8 cellular contexts compared by ENCODE assay signal in the genomic region with DNA sequence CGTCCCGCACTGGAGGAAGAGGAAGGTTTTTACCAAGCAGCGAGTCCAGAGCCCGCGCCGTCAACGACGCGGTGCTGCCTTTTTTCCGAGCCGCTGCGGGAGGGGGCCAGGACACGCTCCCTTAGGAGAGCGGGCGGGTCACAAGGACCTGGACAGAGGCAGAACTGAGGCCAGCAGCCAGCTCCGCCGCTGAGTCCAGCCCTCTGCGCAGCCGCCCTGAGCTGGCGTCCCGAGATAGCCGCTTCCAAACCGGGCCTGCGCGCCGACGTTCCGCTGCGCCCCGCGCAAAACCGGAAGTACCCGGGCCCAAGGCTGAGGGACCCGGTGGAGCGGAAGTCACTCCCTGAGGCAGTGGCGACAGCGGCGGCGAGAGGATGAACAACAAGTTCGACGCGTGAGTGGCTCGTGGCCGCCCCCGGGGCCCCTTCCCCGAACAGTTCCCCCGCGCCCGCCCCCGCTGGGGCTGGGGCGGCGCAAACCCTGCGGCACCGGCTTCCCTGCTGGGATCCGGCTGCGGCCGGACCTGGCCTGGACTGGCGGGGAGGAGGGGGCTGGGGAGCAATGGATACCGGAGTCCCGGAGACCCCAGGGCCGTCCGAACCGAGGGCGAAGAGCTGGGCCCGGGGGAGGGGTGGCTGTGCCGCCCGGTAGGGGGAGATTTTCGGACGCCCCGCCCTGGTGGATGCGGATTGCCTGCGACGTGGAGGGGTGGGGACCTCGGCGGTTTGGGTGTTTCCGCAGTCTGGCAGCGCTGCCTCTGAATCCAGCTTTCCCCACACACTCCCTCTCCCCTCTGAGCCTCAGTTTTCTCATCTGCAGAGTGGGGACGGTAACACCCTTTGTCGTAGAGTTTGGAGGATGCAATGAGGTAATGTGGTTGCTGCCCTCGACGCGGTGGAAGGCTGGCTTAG. TPM values are rescaled to one million over a fixed set of nuclear protein-coding genes. Genes with fewer than 3 reads are reported as not detected.
A peak's percentile ranks its signal among the peaks of the same experiment; 100 is the strongest.
DNase-seq lines count a peak whose midpoint lies in the region; ATAC-seq and TF ChIP-seq lines count a peak whose summit lies in the region.

A gene with protein sequence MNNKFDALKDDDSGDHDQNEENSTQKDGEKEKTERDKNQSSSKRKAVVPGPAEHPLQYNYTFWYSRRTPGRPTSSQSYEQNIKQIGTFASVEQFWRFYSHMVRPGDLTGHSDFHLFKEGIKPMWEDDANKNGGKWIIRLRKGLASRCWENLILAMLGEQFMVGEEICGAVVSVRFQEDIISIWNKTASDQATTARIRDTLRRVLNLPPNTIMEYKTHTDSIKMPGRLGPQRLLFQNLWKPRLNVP (plus strand): TSS at position 339 of the 911 bp plus-strand sequence. CDS start 36 bp downstream, at position 375.
Gene TIGD1 (minus strand): TSS at position 207 of the 911 bp plus-strand sequence. CDS start 675 bp downstream, outside the sequence.

- H3K9me3 ChIP-seq in IMR-90 (ENCODE audit: control insufficient read depth, insufficient read depth, low read length) (no peaks in the 10 kb centered on the region), OCI-LY7 (ENCODE audit: low read length) (peaks cover 5% of the 10 kb centered on the region; the same call in 1 of the 2 replicates), mucosa of rectum (ENCODE audit: control insufficient read depth in 2 of 2, low read length in 2 of 2) (no peaks in the 10 kb centered on the region)

- H3K18ac ChIP-seq in IMR-90 (ENCODE audit: low read depth, low read length), result peak within 1 kb of the TSS; percentile 72

- peak within 1 kb of the TSS; percentile 88 for H4K91ac ChIP-seq in IMR-90 (ENCODE audit: insufficient read depth, low read depth, low read length)

- intact Hi-C loops in IMR-90 (cut with micrococcal nuclease) (no loop called here), OCI-LY7 (cut with micrococcal nuclease; ENCODE audit: unreplicated experiment) (loop anchor here (5.0 kb wide), 1 partner anchor 588 kb away; the partner anchor contains the start of gene DIS3L2)

- H2AK5ac ChIP-seq in IMR-90 (ENCODE audit: low read depth, low read length), result peak within 1 kb of the TSS; percentile 79

- CTCF ChIA-PET in IMR-90 (lab: Yijun Ruan, JAX), result no interaction called here
- CTCF ChIA-PET in OCI-LY7 (lab: Charles Lee; ENCODE audit: unreplicated experiment), result interaction anchor here (0.6 kb wide), 1 partner anchor 1498 kb away, joined by 3 read pairs; no protein-coding TSS in a partner anchor

- TF ChIP-seq CTCF in IMR-90 (conservative IDR thresholded peaks at IDR 0.05; ENCODE audit: low read depth, low read length) (peak; percentile 26; the same call in 1 of the 2 replicates), OCI-LY7 (conservative IDR thresholded peaks at IDR 0.05; ENCODE audit: low read length) (peak; percentile 54; the same call in 1 of the 2 replicates)

- H2BK20ac ChIP-seq in IMR-90 (ENCODE audit: low read depth, low read length), result no peak within 1 kb of the TSS

- H4K8ac ChIP-seq in IMR-90 (ENCODE audit: low read depth in 2 of 2, low read length in 2 of 2), result peak within 1 kb of the TSS; percentile 86 to 97

- H2BK5ac ChIP-seq in IMR-90 (ENCODE audit: low read depth, low read length, poor library complexity, severe bottlenecking), result peak within 1 kb of the TSS; percentile 85

- peak within 1 kb of the TSS; percentile 97 for H2AK9ac ChIP-seq in IMR-90 (replicated peaks; ENCODE audit: low read depth, low read length, poor library complexity)

- H3K36me3 ChIP-seq in IMR-90 (ENCODE audit: control insufficient read depth, insufficient read depth, low read length) (peaks cover 5% of the 10 kb centered on the region; the same call in 1 of the 2 replicates), OCI-LY7 (ENCODE audit: insufficient read depth, low read length) (peaks cover 59% of the 10 kb centered on the region), mucosa of rectum (ENCODE audit: control insufficient read depth in 2 of 2, insufficient read depth in 2 of 2, low read length in 2 of 2) (peaks cover 5 to 10% of the 10 kb centered on the region in 2 donors)

- peaks cover 34% of the 10 kb centered on the region for H4K20me1 ChIP-seq in IMR-90 (ENCODE audit: insufficient read depth, low read length)
- H4K20me1 ChIP-seq in OCI-LY7 (ENCODE audit: insufficient read depth, low read length), result peaks cover 7% of the 10 kb centered on the region; the same call in 1 of the 2 replicates

- H3K4me2 ChIP-seq in IMR-90 (ENCODE audit: low read depth, low read length), result peak within 1 kb of the TSS; percentile 84
- peak within 1 kb of the TSS; percentile 94 for H3K4me2 ChIP-seq in OCI-LY7 (ENCODE audit: low read length)

- peaks cover 26 to 71% of the 10 kb centered on the region in 2 experiments for H3K79me1 ChIP-seq in IMR-90 (ENCODE audit: low read depth in 1 of 2, low read length in 2 of 2)

- H3K27ac ChIP-seq in IMR-90 (ENCODE audit: insufficient read depth, low read length), result peak within 1 kb of the TSS; percentile 95
- peak within 1 kb of the TSS; percentile 84 for H3K27ac ChIP-seq in OCI-LY7 (ENCODE audit: low read depth, low read length, poor library complexity, severe bottlenecking)
- H3K27ac ChIP-seq in mucosa of rectum (ENCODE audit: low read depth in 2 of 2, low read length in 2 of 2), result peak within 1 kb of the TSS; percentile 98

- H3K9me2 ChIP-seq in OCI-LY7 (ENCODE audit: insufficient read depth, low read length), result no peaks in the 10 kb centered on the region

- peaks cover 61% of the 10 kb centered on the region for H3K79me2 ChIP-seq in OCI-LY7 (ENCODE audit: insufficient read depth, low read depth, low read length)

- H3K9ac ChIP-seq in IMR-90 (ENCODE audit: low read depth, low read length) (peak within 1 kb of the TSS; percentile 94), mucosa of rectum (ENCODE audit: low read depth in 1 of 2, low read length in 2 of 2) (peak within 1 kb of the TSS; percentile 72 to 96)

- 0% methylated on average over 23 of the region's 82 CpGs; no CpG with 5 or more reads in 1 of the 2 experiments for WGBS in IMR-90 (ENCODE audit: extremely low coverage in 2 of 2, insufficient read length in 1 of 2), 2 experiments

- peak within 1 kb of the TSS; percentile 68; the same call in 1 of the 2 replicates for H2BK120ac ChIP-seq in IMR-90 (ENCODE audit: low read depth, low read length)

- H3K4me1 ChIP-seq in IMR-90 (ENCODE audit: control insufficient read depth, insufficient read depth, low read length), result no peaks in the 10 kb centered on the region
- H3K4me1 ChIP-seq in OCI-LY7 (ENCODE audit: insufficient read depth, low read length, poor library complexity, severe bottlenecking), result peaks cover 19% of the 10 kb centered on the region
- peaks cover 3 to 10% of the 10 kb centered on the region in 2 donors for H3K4me1 ChIP-seq in mucosa of rectum (ENCODE audit: control insufficient read depth in 2 of 2, insufficient read depth in 2 of 2, low read length in 2 of 2)

- H2AFZ ChIP-seq in IMR-90 (replicated peaks; ENCODE audit: low read length, poor library complexity) (peak within 1 kb of the TSS; percentile 96), OCI-LY7 (ENCODE audit: low read length) (peak within 1 kb of the TSS; percentile 87)

- peak within 1 kb of the TSS; percentile 79 for H4K5ac ChIP-seq in IMR-90 (ENCODE audit: low read depth, low read length)

- in situ Hi-C loops in IMR-90 (cut with MboI; ENCODE audit: low sequenced_read_pairs), result no loop called here

- H3K56ac ChIP-seq in IMR-90 (ENCODE audit: extremely low read depth, insufficient read depth, low read length), result peak within 1 kb of the TSS; percentile 63

- no TSS peak for BruUV-seq in IMR-90 (replicated peaks; lab: Mats Ljungman, UMichigan)
- BruUV-seq in OCI-LY7 (replicated peaks; lab: Mats Ljungman, UMichigan), result no TSS peak

- TF ChIP-seq RAD21 in IMR-90 (IDR thresholded peaks at IDR 0.05; ENCODE audit: low read length), result no peak

- H3K23ac ChIP-seq in IMR-90 (ENCODE audit: low read depth, low read length), result peak within 1 kb of the TSS; percentile 99

- TF ChIP-seq POLR2A in IMR-90 (IDR thresholded peaks at IDR 0.05; ENCODE audit: low read depth, low read length) (peak; percentile 81), erythroblast (IDR thresholded peaks at IDR 0.05; ENCODE audit: low read length) (peak; percentile 94)

- H3K4ac ChIP-seq in IMR-90 (ENCODE audit: low read depth, low read length), result peak within 1 kb of the TSS; percentile 99

- peak; percentile 95 for ATAC-seq in GM21529 (IDR thresholded peaks at IDR 0.05; ENCODE audit: unreplicated experiment)
- peak; percentile 94 for ATAC-seq in IMR-90 (ENCODE audit: low read depth)

- H3K27me3 ChIP-seq in IMR-90 (ENCODE audit: control insufficient read depth, insufficient read depth, low read length) (no peaks in the 10 kb centered on the region), mucosa of rectum (ENCODE audit: control insufficient read depth in 2 of 2, insufficient read depth in 2 of 2, low read length in 2 of 2) (no peaks in the 10 kb centered on the region)

- dilution Hi-C loops in IMR-90 (cut with HindIII; ENCODE audit: low sequenced_read_pairs, unreplicated experiment), result no loop called here

- DNase-seq in DMS153 treated with DMSO at 0.1 percent for 48 hours (lab: John Stamatoyannopoulos, UW; ENCODE audit: unreplicated experiment) (peak; percentile 80), IMR-90 (peak; percentile 94), OCI-LY7 (ENCODE audit: low spot score) (peak; percentile 96), activated T-cell treated with anti-CD3 and anti-CD28 coated beads for 48 hours (ENCODE audit: low read depth) (peak; percentile 91), erythroblast (lab: John Stamatoyannopoulos, UW) (peak; percentile 96)
- peak; percentile 94 for DNase-seq in stimulated activated CD8-positive, alpha-beta memory T cell treated with anti-CD3 and anti-CD28 coated beads, Interleukin-4, amount 100 ng/mL, for 48 hours

- no peak within 1 kb of the TSS for H2BK15ac ChIP-seq in IMR-90 (ENCODE audit: low read depth, low read length)

- H3K9me1 ChIP-seq in IMR-90 (ENCODE audit: insufficient read depth, low read length), result peaks cover 16% of the 10 kb centered on the region

- POLR2A ChIA-PET in IMR-90 (lab: Charles Lee; ENCODE audit: unreplicated experiment) (no interaction called here), OCI-LY7 (lab: Charles Lee) (interaction anchor here (0.6 kb wide), 1 partner anchor 842 kb away, joined by 3 read pairs; the partner anchor contains the start of gene PTMA)

- H3K4me3 ChIP-seq in IMR-90 (ENCODE audit: insufficient read depth, low read depth, low read length) (peak within 1 kb of the TSS; percentile 71), OCI-LY7 (ENCODE audit: low read depth, low read length, poor library complexity, severe bottlenecking) (peak within 1 kb of the TSS; percentile 93), mucosa of rectum (ENCODE audit: low read length in 2 of 2) (peak within 1 kb of the TSS; percentile 91 to 97)

- H3K14ac ChIP-seq in IMR-90 (replicated peaks; ENCODE audit: low read depth, low read length), result peak within 1 kb of the TSS; percentile 100

RNA-seq across cellular contexts. Expression of the first gene that starts in this region (rescaled TPM):
- total RNA-seq in IMR-90 (2012; rRNA removed) (105 and 149 TPM in 2 replicates), OCI-LY7 (2022) (73.7 and 76.3 TPM in 2 replicates)
- 44.0 and 52.1 TPM in 2 replicates for polyA plus RNA-seq in IMR-90 (2012; rRNA removed)
- 18.7 and 36.1 TPM in 2 replicates for polyA plus RNA-seq in IMR-90 (2012; cell fraction: cytosol; rRNA removed)
- 28.5 and 89.1 TPM in 2 replicates for polyA plus RNA-seq in IMR-90 (2012; cell fraction: nucleus; rRNA removed; ENCODE audit: low replicate concordance)
- total RNA-seq in OCI-LY7 (2014; rRNA removed; shearing (Covaris generic)), result 59.9 and 61.6 TPM in 2 replicates

RNA-seq across cellular contexts. Expression of gene TIGD1, which starts in this region (rescaled TPM):
- 2.7 and 2.8 TPM in 2 replicates for total RNA-seq in IMR-90 (2012; rRNA removed)
- polyA plus RNA-seq in IMR-90 (2012; rRNA removed), result 2.4 and 2.9 TPM in 2 replicates
- 0.70 and 0.74 TPM in 2 replicates for polyA plus RNA-seq in IMR-90 (2012; cell fraction: cytosol; rRNA removed)
- 1.3 and 6.0 TPM in 2 replicates for polyA plus RNA-seq in IMR-90 (2012; cell fraction: nucleus; rRNA removed; ENCODE audit: low replicate concordance)
- 21.0 and 27.8 TPM in 2 replicates for total RNA-seq in OCI-LY7 (2014; rRNA removed; shearing (Covaris generic))
- 18.5 and 21.1 TPM in 2 replicates for total RNA-seq in OCI-LY7 (2022)

Comparison
In these comparisons a context has a peak if more than half of its experiments do, and no peak if none do; other contexts are left out.
1. Peak in every context shown above with its lines: DNase-seq, ATAC-seq, H3K4me3 ChIP-seq and H3K27ac ChIP-seq.